Comparison of ENCODE assay signal across 16 cellular contexts in the genomic region with DNA sequence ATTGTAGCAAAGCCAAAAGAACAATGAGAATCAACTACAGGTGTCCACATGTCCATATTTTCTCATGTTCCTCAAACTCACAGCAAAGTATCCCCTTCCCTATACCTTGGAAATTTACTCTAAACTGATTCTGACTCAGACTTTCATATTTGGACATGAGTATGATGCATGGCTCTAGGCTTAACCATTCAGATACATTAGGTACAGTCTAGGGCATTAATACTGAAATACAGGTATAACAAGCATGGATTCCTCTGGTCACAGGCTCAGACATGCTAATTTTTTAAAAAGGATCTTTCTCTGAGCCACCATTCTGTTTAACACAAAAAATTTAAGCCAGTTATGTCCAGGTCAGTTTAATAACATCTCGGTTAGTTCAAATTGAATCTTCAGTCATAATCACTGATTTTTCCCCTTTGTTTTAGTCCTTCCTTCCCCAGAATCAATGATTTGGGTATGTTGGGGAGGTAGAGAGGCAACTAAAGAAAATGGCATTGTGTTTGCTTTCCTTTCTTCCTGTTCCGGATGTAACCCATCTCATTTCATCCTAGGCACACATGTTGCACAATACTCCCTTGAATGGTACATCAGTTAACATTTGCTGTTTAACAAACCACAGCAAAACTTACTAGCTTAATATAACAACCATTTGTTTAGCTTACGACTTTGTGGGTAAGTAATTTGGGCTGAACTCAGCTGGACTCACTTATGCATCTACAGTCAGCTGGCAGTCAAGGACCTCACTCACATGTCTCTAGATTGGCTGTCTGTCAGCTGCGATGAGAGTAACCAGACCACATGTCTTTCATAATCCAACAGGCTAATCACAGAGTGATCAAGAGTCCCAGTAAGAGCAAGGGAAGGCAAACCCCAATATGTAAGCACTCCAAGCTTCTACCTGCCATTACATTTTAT.
"Had no signal": no experiment of that assay in that cellular context is flagged by ENCODE, and none has a peak within 500 bp of the region (broad histone marks: within the 10 kb centered on the region; RNA-seq: fewer than 3 reads in every experiment).

No MANE protein-coding gene starts in this region.

- H3K36me3 ChIP-seq: esophagus squamous epithelium, gastrocnemius medialis, left lung, right lobe of liver had no signal

- H3K4me3 ChIP-seq: dorsolateral prefrontal cortex, esophagus squamous epithelium, gastrocnemius medialis, left lung, right lobe of liver had no signal

- H3K9me3 Mint-ChIP-seq: activated naive CD4-positive, alpha-beta T cell treated with anti-CD3 and anti-CD28 coated beads, Interleukin-2, amount 50 U/mL, for 72 hours; T-helper 1 cell treated with Interleukin-12 subunit alpha and Interleukin-12 subunit beta and Interleukin-4 antibody, amounts not matched to agents 30 μg/mL and 1 μg/mL, for 36 hours had no signal

- H3K27ac ChIP-seq: dorsolateral prefrontal cortex, esophagus squamous epithelium, gastrocnemius medialis, left lung, right lobe of liver had no signal

- H3K27me3 Mint-ChIP-seq: natural killer cell treated with Interleukin-12 subunit alpha and Interleukin-12 subunit beta and Interleukin-15 and Interleukin-18, amount 100 ng/mL, for 72 hours; progenitor cell of endocrine pancreas had no signal

- H3K4me3 Mint-ChIP-seq: natural killer cell treated with Interleukin-12 subunit alpha and Interleukin-12 subunit beta and Interleukin-15 and Interleukin-18, amount 100 ng/mL, for 72 hours; T-helper 1 cell treated with Interleukin-12 subunit alpha and Interleukin-12 subunit beta and Interleukin-4 antibody, amounts not matched to agents 30 μg/mL and 1 μg/mL, for 36 hours had no signal

- DNase-seq: activated effector memory CD4-positive, alpha-beta T cell treated with Interleukin-2 at 50 U/mL for 16 hours; activated T-cell treated with anti-CD3 and anti-CD28 coated beads, Interleukin-2, amount 50 U/mL, for 1 hour; amygdala; dorsolateral prefrontal cortex; esophagus squamous epithelium; gastrocnemius medialis; left lung; mesenchymal stem cell; nucleus accumbens; right lobe of liver; stimulated activated naive CD4-positive, alpha-beta T cell; trophoblast cell had no signal

- H3K27me3 ChIP-seq: esophagus squamous epithelium, gastrocnemius medialis, left lung, right lobe of liver had no signal

- H3K9me3 ChIP-seq: esophagus squamous epithelium, gastrocnemius medialis, left lung, right lobe of liver had no signal

- H3K4me1 ChIP-seq: esophagus squamous epithelium, gastrocnemius medialis, left lung, right lobe of liver had no signal

- ATAC-seq: activated naive CD4-positive, alpha-beta T cell treated with anti-CD3 and anti-CD28 coated beads, Interleukin-2, amount 50 U/mL, for 72 hours; gastrocnemius medialis; left lung; natural killer cell treated with Interleukin-12 subunit alpha and Interleukin-12 subunit beta and Interleukin-15 and Interleukin-18, amount 100 ng/mL, for 72 hours had no signal

- H3K27ac Mint-ChIP-seq: activated naive CD4-positive, alpha-beta T cell treated with anti-CD3 and anti-CD28 coated beads, Interleukin-2, amount 50 U/mL, for 72 hours; natural killer cell treated with Interleukin-12 subunit alpha and Interleukin-12 subunit beta and Interleukin-15 and Interleukin-18, amount 100 ng/mL, for 72 hours; progenitor cell of endocrine pancreas; T-helper 1 cell treated with Interleukin-12 subunit alpha and Interleukin-12 subunit beta and Interleukin-4 antibody, amounts not matched to agents 30 μg/mL and 1 μg/mL, for 36 hours had no signal

- H3K36me3 Mint-ChIP-seq: activated naive CD4-positive, alpha-beta T cell treated with anti-CD3 and anti-CD28 coated beads, Interleukin-2, amount 50 U/mL, for 72 hours; natural killer cell treated with Interleukin-12 subunit alpha and Interleukin-12 subunit beta and Interleukin-15 and Interleukin-18, amount 100 ng/mL, for 72 hours had no signal
